ENCODE assay signal across 8 cellular contexts in the genomic region with DNA sequence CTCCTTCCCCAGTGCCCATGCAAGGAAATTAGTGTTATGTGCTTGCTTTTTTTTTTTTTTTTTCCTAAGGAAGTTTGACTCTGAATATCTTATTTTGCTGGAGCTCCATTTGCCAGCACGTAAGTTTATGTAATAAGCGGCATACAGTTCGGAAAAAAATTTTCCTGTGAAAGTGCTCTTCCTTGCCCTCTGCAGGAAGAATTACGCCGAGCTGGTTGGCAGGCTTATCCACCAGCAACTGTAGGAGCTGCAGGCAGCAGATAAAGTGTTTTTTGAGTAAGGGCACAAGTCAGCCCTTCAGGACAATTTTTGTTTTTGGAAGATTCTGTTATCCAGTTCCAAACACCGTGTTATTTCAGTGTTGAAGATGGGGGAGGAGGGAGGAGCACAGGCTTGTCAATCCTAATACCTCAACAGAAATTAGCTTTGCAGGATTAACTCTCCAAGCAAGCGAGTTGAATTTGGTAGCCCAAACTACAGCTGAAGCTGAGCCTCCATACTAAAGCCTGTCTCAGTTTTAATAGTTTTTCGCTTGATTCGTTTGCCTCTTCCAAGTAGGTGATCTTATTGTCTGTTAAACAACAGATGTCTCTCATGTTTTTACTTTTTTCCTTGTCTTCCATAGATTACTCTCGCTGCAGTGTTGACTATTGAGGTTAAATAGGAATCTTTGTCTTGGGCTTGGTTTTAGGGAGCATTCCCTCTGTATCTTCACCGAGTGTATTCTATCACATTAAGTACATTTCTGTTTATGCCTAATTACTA. TPM values are rescaled to one million over a fixed set of nuclear protein-coding genes. Genes with fewer than 3 reads are reported as not detected.
DNase-seq lines count a peak whose midpoint lies in the region; ATAC-seq and TF ChIP-seq lines count a peak whose summit lies in the region.

No MANE protein-coding gene starts in this region.

- no peak overlapping the region for H3K27ac Mint-ChIP-seq in activated naive CD8-positive, alpha-beta T cell

- H3K36me3 ChIP-seq in neuron (ENCODE audit: insufficient read depth, low read length) = no peaks in the 10 kb centered on the region

- TF ChIP-seq CTCF in GM12872 (IDR thresholded peaks at IDR 0.05; ENCODE audit: insufficient read depth, low read depth, low read length) = peak; percentile 24; the same call in 2 of the 3 replicates

- H3K36me3 Mint-ChIP-seq in activated naive CD8-positive, alpha-beta T cell = no peaks in the 10 kb centered on the region

- H3K4me3 Mint-ChIP-seq in activated naive CD8-positive, alpha-beta T cell = peak overlapping the region; percentile 85

- peaks cover 33% of the 10 kb centered on the region for H3K27me3 Mint-ChIP-seq in activated naive CD8-positive, alpha-beta T cell

- H3K27me3 ChIP-seq in neuron (ENCODE audit: insufficient read depth, low read length) = peaks cover 30% of the 10 kb centered on the region

- H3K9me3 Mint-ChIP-seq in activated naive CD8-positive, alpha-beta T cell (ENCODE audit: low read depth) = no peaks in the 10 kb centered on the region

- peaks cover 6% of the 10 kb centered on the region for H3K4me1 Mint-ChIP-seq in activated naive CD8-positive, alpha-beta T cell (ENCODE audit: low read depth)

- no peaks in the 10 kb centered on the region for H3K9me3 ChIP-seq in neuron (ENCODE audit: low read length)

- peak overlapping the region; percentile 56 for H3K4me3 ChIP-seq in neuron (ENCODE audit: low read length)

- DNase-seq in AG08395 (ENCODE audit: low spot score) (peak; percentile 58), NCI-H2196 treated with DMSO at 0.1 percent for 48 hours (lab: John Stamatoyannopoulos, UW; ENCODE audit: unreplicated experiment) (peak; percentile 2), glomerular endothelial cell (ENCODE audit: extremely low read depth, low read depth, low spot score) (peak; percentile 20)

- H3K4me1 ChIP-seq in neuron (ENCODE audit: insufficient read depth, low read length) = peaks cover 9% of the 10 kb centered on the region

- peak overlapping the region; percentile 100 for H2AFZ ChIP-seq in neuron (ENCODE audit: low read depth, low read length)

- no peak for ATAC-seq in HG03457 (IDR thresholded peaks at IDR 0.05; ENCODE audit: unreplicated experiment)
- ATAC-seq in HG02973 (IDR thresholded peaks at IDR 0.05; ENCODE audit: unreplicated experiment) = no peak

RNA-seq across cellular contexts. Expression of gene SPECC1, which starts 1.1 kb away (rescaled TPM):
- total RNA-seq in glomerular endothelial cell = 7.3 and 12.9 TPM in 2 replicates

RNA-seq across cellular contexts. Expression of gene AKAP10, which starts 32.7 kb away (rescaled TPM):
- 16.7 and 16.8 TPM in 2 replicates for total RNA-seq in glomerular endothelial cell

Comparison
In these comparisons a context has a peak if more than half of its experiments do, and no peak if none do; other contexts are left out.
1. DNase-seq: peak in every context shown above with its lines; median percentile 58 in AG08395; 20 in glomerular endothelial cell; 2 in NCI-H2196 treated with DMSO at 0.1 percent for 48 hours.